Comparison of ENCODE assay signal across 10 cellular contexts in the genomic region with DNA sequence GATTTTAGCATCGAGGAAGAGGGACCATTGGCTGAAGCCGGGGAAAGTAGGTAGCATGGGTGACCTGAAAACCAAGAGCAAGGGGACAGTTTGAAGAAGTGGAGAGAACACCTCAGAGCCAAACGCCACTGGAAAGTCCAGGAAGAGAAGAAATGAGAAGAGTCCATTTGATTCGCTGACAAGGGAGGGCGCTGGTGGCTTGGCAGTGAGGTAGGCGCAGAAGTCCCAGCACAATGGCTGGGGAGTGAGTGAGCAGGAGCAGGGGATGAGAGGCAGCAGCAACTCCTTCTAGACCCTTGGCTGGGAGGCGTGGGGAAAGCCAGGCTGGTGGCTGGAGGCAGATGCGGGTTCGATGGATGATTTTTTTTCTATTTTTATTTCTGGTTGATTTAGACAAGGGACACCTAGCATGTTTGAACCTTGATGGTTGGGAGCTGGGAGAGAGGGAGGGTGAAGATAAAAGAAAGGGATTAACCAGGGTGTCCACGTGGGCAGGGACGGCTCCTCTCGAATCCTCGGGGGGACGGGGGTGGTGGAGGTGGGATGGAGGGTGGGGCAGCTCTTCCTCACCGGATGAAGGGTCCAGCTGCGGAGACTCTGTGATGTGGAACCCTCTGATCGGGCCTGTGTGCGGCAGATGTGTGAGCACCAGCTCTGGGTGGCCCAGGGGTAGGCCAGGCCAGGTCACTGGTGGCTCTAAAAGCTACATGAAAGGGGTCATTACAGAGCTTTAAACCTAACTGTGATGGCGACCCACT.
A peak's percentile ranks its signal among the peaks of the same experiment; 100 is the strongest.
DNase-seq lines count a peak whose midpoint lies in the region; ATAC-seq and TF ChIP-seq lines count a peak whose summit lies in the region.
"Had no signal": no experiment of that assay in that cellular context is flagged by ENCODE, and none has a peak within 500 bp of the region (broad histone marks: within the 10 kb centered on the region; RNA-seq: fewer than 3 reads in every experiment).

No MANE protein-coding gene starts in this region.

- no peak overlapping the region for H4K91ac ChIP-seq in neuronal stem cell (ENCODE audit: low read depth, low read length, poor library complexity)

- H3K9me3 ChIP-seq in neuronal stem cell (replicated peaks in 1 of 2; ENCODE audit: control insufficient read depth in 2 of 2, insufficient read depth in 1 of 2, low read depth in 1 of 2, low read length in 2 of 2), result no peaks in the 10 kb centered on the region
- H3K9me3 ChIP-seq: suprapubic skin had no signal

- no peak for TF ChIP-seq POLR2A in NB4 (IDR thresholded peaks at IDR 0.05; ENCODE audit: extremely low read depth, insufficient read length)

- H2AK5ac ChIP-seq in neuronal stem cell (ENCODE audit: low read depth, low read length), result no peak overlapping the region

- H2BK12ac ChIP-seq in neuronal stem cell (ENCODE audit: low read length), result no peak overlapping the region

- no peak overlapping the region for H3K18ac ChIP-seq in neuronal stem cell (ENCODE audit: low read length)

- peak overlapping the region; percentile 12 to 58 for H3K27ac Mint-ChIP-seq in activated naive CD4-positive, alpha-beta T cell treated with anti-CD3 and anti-CD28 coated beads, Interleukin-2, amount 50 U/mL, for 72 hours

- no peak overlapping the region for H3K23ac ChIP-seq in neuronal stem cell (ENCODE audit: low read depth, low read length, poor library complexity)

- H3K4me3 ChIP-seq in GM12865 (ENCODE audit: low read depth, low read length), result no peak overlapping the region
- H3K4me3 ChIP-seq in NB4 (ENCODE audit: low read depth, low read length), result no peak overlapping the region
- H3K4me3 ChIP-seq in neuronal stem cell (ENCODE audit: low read length in 2 of 2), result no peak overlapping the region
- H3K4me3 ChIP-seq: PC-9, suprapubic skin had no signal

- H3K4ac ChIP-seq in neuronal stem cell (ENCODE audit: low read length), result no peak overlapping the region

- no peaks in the 10 kb centered on the region for H3K36me3 Mint-ChIP-seq in activated naive CD4-positive, alpha-beta T cell treated with anti-CD3 and anti-CD28 coated beads, Interleukin-2, amount 50 U/mL, for 72 hours

- H3K14ac ChIP-seq in neuronal stem cell (ENCODE audit: low read length), result no peak overlapping the region

- H3K4me1 ChIP-seq in neuronal stem cell (ENCODE audit: control insufficient read depth in 2 of 2, insufficient read depth in 1 of 2, low read depth in 1 of 2, low read length in 2 of 2), result peaks cover 0 to 2% of the 10 kb centered on the region in 2 donors

- no peak for ATAC-seq in activated naive CD4-positive, alpha-beta T cell treated with anti-CD3 and anti-CD28 coated beads, Interleukin-2, amount 50 U/mL, for 72 hours

- no peak overlapping the region for H4K8ac ChIP-seq in neuronal stem cell (ENCODE audit: low read depth, low read length)

- no peaks in the 10 kb centered on the region for H3K79me1 ChIP-seq in neuronal stem cell (ENCODE audit: low read depth, low read length)

- no CpG with 5 or more reads among the region's 19 CpGs for WGBS in neuronal stem cell (ENCODE audit: extremely low coverage in 2 of 2, insufficient read length in 2 of 2, insufficient replicate concordance in 1 of 2), 2 donors

- no peaks in the 10 kb centered on the region for H3K9me3 Mint-ChIP-seq in activated naive CD4-positive, alpha-beta T cell treated with anti-CD3 and anti-CD28 coated beads, Interleukin-2, amount 50 U/mL, for 72 hours

- H3K9ac ChIP-seq in neuronal stem cell (ENCODE audit: low read depth, low read length, poor library complexity), result no peak overlapping the region

- no peak overlapping the region for H2AFZ ChIP-seq in neuronal stem cell (ENCODE audit: low read length)
- H2AFZ ChIP-seq: PC-9 had no signal

- no peaks in the 10 kb centered on the region for H3K27me3 ChIP-seq in neuronal stem cell (ENCODE audit: control insufficient read depth in 3 of 3, insufficient read depth in 3 of 3, low read depth in 1 of 3, low read length in 3 of 3)
- H3K27me3 ChIP-seq: suprapubic skin had no signal

- H2BK15ac ChIP-seq in neuronal stem cell (ENCODE audit: low read length), result peak overlapping the region; percentile 40

- no peak overlapping the region for H3K4me2 ChIP-seq in neuronal stem cell (ENCODE audit: insufficient read depth, low read length, poor library complexity, severe bottlenecking)
- H3K4me2 ChIP-seq: PC-9 had no signal

- TF ChIP-seq CTCF in GM12865 (IDR thresholded peaks at IDR 0.05; ENCODE audit: insufficient read depth, low read depth, low read length, missing control alignments), result peak; percentile 5
- TF ChIP-seq CTCF in NB4 (IDR thresholded peaks at IDR 0.05; ENCODE audit: low read depth, low read length), result peak; percentile 13

- H3K27ac ChIP-seq in neuronal stem cell (replicated peaks; ENCODE audit: low read length), result no peak overlapping the region
- H3K27ac ChIP-seq: PC-9, suprapubic skin had no signal

- DNase-seq in GM12865 (ENCODE audit: low read depth), result peak; percentile 25
- peak; percentile 46 for DNase-seq in NB4 (ENCODE audit: low read depth)
- no peak for DNase-seq in activated naive CD4-positive, alpha-beta T cell treated with anti-CD3 and anti-CD28 coated beads, Interleukin-2, amount 50 U/mL, for 72 hours (ENCODE audit: low spot score in 2 of 2)
- DNase-seq in neuronal stem cell (ENCODE audit: low spot score), result no peak
- DNase-seq in amygdala (lab: John Stamatoyannopoulos, UW), result no peak
- DNase-seq in NOMO-1 treated with DMSO at 0.1 percent for 48 hours (lab: John Stamatoyannopoulos, UW; ENCODE audit: unreplicated experiment), result no peak
- no peak for DNase-seq in mesenteric fat pad (ENCODE audit: low spot score)
- DNase-seq: Kasumi-1, PC-9 had no signal

- no peaks in the 10 kb centered on the region for H3K36me3 ChIP-seq in neuronal stem cell (replicated peaks in 1 of 2; ENCODE audit: control insufficient read depth in 2 of 2, insufficient read depth in 2 of 2, low read length in 2 of 2)
- H3K36me3 ChIP-seq: suprapubic skin had no signal

- H2BK120ac ChIP-seq in neuronal stem cell (ENCODE audit: low read depth, low read length), result no peak overlapping the region

- no peak overlapping the region for H2BK5ac ChIP-seq in neuronal stem cell (ENCODE audit: low read length)

Comparison
In these comparisons a context has a peak if more than half of its experiments do, and no peak if none do; other contexts are left out.
1. DNase-seq: peak in GM12865 (single experiment) and NB4 (single experiment); none in activated naive CD4-positive, alpha-beta T cell treated with anti-CD3 and anti-CD28 coated beads, Interleukin-2, amount 50 U/mL, for 72 hours (0 of 2), neuronal stem cell (single experiment), amygdala (0 of 56), NOMO-1 treated with DMSO at 0.1 percent for 48 hours (single experiment) and mesenteric fat pad (single experiment).